Comparison of ENCODE assay signal across 22 cellular contexts in genomic region chr20:34744340-34744739, GRCh38. TPM values are rescaled to one million over a fixed set of nuclear protein-coding genes. Genes with fewer than 3 reads are reported as not detected.
DNase-seq lines count a peak whose midpoint lies in the region; ATAC-seq, FAIRE-seq and TF ChIP-seq lines count a peak whose summit lies in the region.
"Had no signal": no experiment of that assay in that cellular context is flagged by ENCODE, and none has a peak within 500 bp of the region (broad histone marks: within the 10 kb centered on the region; RNA-seq: fewer than 3 reads in every experiment).

No MANE protein-coding gene starts in this region.

- TF ChIP-seq EP300 in HepG2 (IDR thresholded peaks at IDR 0.05; ENCODE audit: low read depth in 2 of 2, low read length in 2 of 2) = no peak
- no peak for TF ChIP-seq EP300 in HepG2 (CRISPR knock-in tag; IDR thresholded peaks at IDR 0.05; ENCODE audit: borderline replicate concordance)
- no peak for TF ChIP-seq EP300 in K562 (IDR thresholded peaks at IDR 0.05; ENCODE audit: low read length)

- ATAC-seq in heart left ventricle = no peak
- ATAC-seq in right cardiac atrium = no peak
- no peak for ATAC-seq in HepG2
- no peak for ATAC-seq in right lobe of liver
- ATAC-seq in K562 = no peak
- no peak for ATAC-seq in gastrocnemius medialis
- ATAC-seq: CD8-positive, alpha-beta T cell had no signal

- TF ChIP-seq POLR2A in heart left ventricle (IDR thresholded peaks at IDR 0.05) (no peak), HepG2 (IDR thresholded peaks at IDR 0.05; ENCODE audit: insufficient read depth in 1 of 2, low read depth in 2 of 2, low read length in 2 of 2) (no peak), right lobe of liver (IDR thresholded peaks at IDR 0.05) (no peak), K562 (conservative IDR thresholded peaks at IDR 0.05) (no peak), gastrocnemius medialis (IDR thresholded peaks at IDR 0.05) (no peak)

- BruUV-seq in HepG2 (replicated peaks; lab: Mats Ljungman, UMichigan) (no TSS peak), K562 (replicated peaks; lab: Mats Ljungman, UMichigan) (no TSS peak)

- H3K4me3 ChIP-seq in heart left ventricle = no peak overlapping the region
- no peak overlapping the region for H3K4me3 ChIP-seq in right cardiac atrium (ENCODE audit: low read length)
- no peak overlapping the region for H3K4me3 ChIP-seq in HepG2 (replicated peaks in 1 of 3; ENCODE audit: insufficient read depth in 1 of 3, low read depth in 2 of 3, low read length in 3 of 3)
- H3K4me3 ChIP-seq in right lobe of liver = no peak overlapping the region
- no peak overlapping the region for H3K4me3 ChIP-seq in K562
- H3K4me3 ChIP-seq in gastrocnemius medialis = no peak overlapping the region
- H3K4me3 ChIP-seq: BLaER1 treated with 17β-estradiol and CSF1 and Interleukin-3, amounts not matched to agents 10 nM and 100 nM had no signal

- H2AFZ ChIP-seq in HepG2 (ENCODE audit: low read length) (no peak overlapping the region), K562 (ENCODE audit: low read depth, low read length) (no peak overlapping the region)

- H3K27me3 ChIP-seq in heart left ventricle (no peaks in the 10 kb centered on the region), right cardiac atrium (ENCODE audit: control insufficient read depth, insufficient read depth) (no peaks in the 10 kb centered on the region), HepG2 (ENCODE audit: control insufficient read depth in 1 of 2, insufficient read depth in 2 of 2, low read length in 2 of 2) (no peaks in the 10 kb centered on the region), right lobe of liver (no peaks in the 10 kb centered on the region), K562 (ENCODE audit: control insufficient read depth in 2 of 2, insufficient read depth in 2 of 2, low read length in 2 of 2) (no peaks in the 10 kb centered on the region), gastrocnemius medialis (no peaks in the 10 kb centered on the region)
- H3K27me3 ChIP-seq: BLaER1 treated with 17β-estradiol and CSF1 and Interleukin-3, amounts not matched to agents 10 nM and 100 nM had no signal

- intact Hi-C loops in heart left ventricle (cut with DNase I) = no loop called here
- intact Hi-C loops in right cardiac atrium (cut with DNase I) = loop anchor here in 1 of 4 donors (10.0 kb wide), 1 partner anchor 60 kb away; no protein-coding TSS in a partner anchor
- intact Hi-C loops in HepG2 (cut with micrococcal nuclease; ENCODE audit: unreplicated experiment) = no loop called here
- intact Hi-C loops in right lobe of liver (cut with DNase I) = no loop called here
- intact Hi-C loops in K562 (cut with micrococcal nuclease) = no loop called here
- intact Hi-C loops in gastrocnemius medialis (cut with DNase I; ENCODE audit: low total_unique reads) = no loop called here

- H4K20me1 ChIP-seq in HepG2 (ENCODE audit: insufficient read depth, low read length) (no peaks in the 10 kb centered on the region), K562 (replicated peaks; ENCODE audit: control insufficient read depth, insufficient read depth, low read length) (no peaks in the 10 kb centered on the region)

- H3K9me3 ChIP-seq in heart left ventricle (no peaks in the 10 kb centered on the region), right cardiac atrium (ENCODE audit: control insufficient read depth, low read length) (no peaks in the 10 kb centered on the region), HepG2 (ENCODE audit: low read length) (no peaks in the 10 kb centered on the region), right lobe of liver (no peaks in the 10 kb centered on the region), K562 (replicated peaks; ENCODE audit: control insufficient read depth, insufficient read depth, low read depth, low read length) (no peaks in the 10 kb centered on the region), gastrocnemius medialis (no peaks in the 10 kb centered on the region)
- H3K9me3 ChIP-seq: BLaER1 treated with 17β-estradiol and CSF1 and Interleukin-3, amounts not matched to agents 10 nM and 100 nM; Caco-2 had no signal

- H3K9me1 ChIP-seq in K562 (ENCODE audit: control insufficient read depth, insufficient read depth, low read length) = no peaks in the 10 kb centered on the region

- TF ChIP-seq CTCF in heart left ventricle (IDR thresholded peaks at IDR 0.05) (no peak), HepG2 (CRISPR knock-in tag; IDR thresholded peaks at IDR 0.05) (no peak), right lobe of liver (IDR thresholded peaks at IDR 0.05) (no peak), K562 (IDR thresholded peaks at IDR 0.05 in 2 of 3, conservative IDR thresholded peaks at IDR 0.05 in 1 of 3; ENCODE audit: insufficient read depth in 2 of 3, low read depth in 1 of 3, low read length in 3 of 3) (no peak), gastrocnemius medialis (IDR thresholded peaks at IDR 0.05 in 4 of 5, conservative IDR thresholded peaks at IDR 0.05 in 1 of 5) (no peak)

- POLR2A ChIA-PET in HepG2 (lab: Yijun Ruan, JAX) (no interaction called here), K562 (lab: Yijun Ruan, JAX) (interaction anchor here (0.8 kb wide), 1 partner anchor 11 kb away, joined by 3 read pairs; no protein-coding TSS in a partner anchor)

- H3K36me3 ChIP-seq in heart left ventricle = peaks cover 0 to 98% (median 89%) of the 10 kb centered on the region in 9 donors
- peaks cover 40 to 66% of the 10 kb centered on the region in 2 experiments for H3K36me3 ChIP-seq in HepG2 (replicated peaks in 1 of 2; ENCODE audit: control insufficient read depth in 1 of 2, insufficient read depth in 2 of 2, low read length in 2 of 2)
- peaks cover 0 to 54% (median 15%) of the 10 kb centered on the region in 4 donors for H3K36me3 ChIP-seq in right lobe of liver
- H3K36me3 ChIP-seq in K562 (ENCODE audit: control insufficient read depth, insufficient read depth, low read length) = peaks cover 69% of the 10 kb centered on the region; the same call in 2 of the 3 replicates
- H3K36me3 ChIP-seq in gastrocnemius medialis = peaks cover 0 to 85% of the 10 kb centered on the region in 2 donors

- FAIRE-seq in HepG2 (lab: Jason Lieb, UNC) (no peak), K562 (lab: Jason Lieb, UNC) (no peak)
- FAIRE-seq: D721Med, G401.6, GM12891, GM19239 had no signal

- in situ Hi-C loops in HepG2 (cut with HindIII; ENCODE audit: extremely low pct_ligation_motif_present, low pct_unique_long_range_greater_than_20kb) = no loop called here
- in situ Hi-C loops in K562 (cut with MboI) = no loop called here
- in situ Hi-C loops in gastrocnemius medialis (cut with MboI; ENCODE audit: low sequenced_read_pairs in 4 of 4) = no loop called here

- no peaks in the 10 kb centered on the region for H3K79me2 ChIP-seq in HepG2 (ENCODE audit: insufficient read depth, low read length)
- no peaks in the 10 kb centered on the region for H3K79me2 ChIP-seq in K562 (ENCODE audit: control insufficient read depth, insufficient read depth, low read length)

- TF ChIP-seq RAD21 in HepG2 (CRISPR knock-in tag; IDR thresholded peaks at IDR 0.05) (no peak), K562 (CRISPR knock-in tag; conservative IDR thresholded peaks at IDR 0.05 in 1 of 2, IDR thresholded peaks at IDR 0.05 in 1 of 2) (no peak)

- H3K4me2 ChIP-seq in HepG2 (ENCODE audit: low read depth, low read length) (no peak overlapping the region), K562 (ENCODE audit: insufficient read depth, low read length) (no peak overlapping the region)
- H3K4me2 ChIP-seq: BLaER1 treated with 17β-estradiol and CSF1 and Interleukin-3, amounts not matched to agents 10 nM and 100 nM had no signal

- WGBS in heart left ventricle, 4 donors = 80 to 85% (median 82%) methylated on average over 3 of the region's 3 CpGs
- 85% methylated on average over 3 of the region's 3 CpGs for WGBS in right cardiac atrium
- WGBS in HepG2 (ENCODE audit: low lambda C conversion rate) = 96% methylated on average over 3 of the region's 3 CpGs
- 84% methylated on average over 3 of the region's 3 CpGs for WGBS in right lobe of liver (ENCODE audit: insufficient coverage, low coverage, low lambda C conversion rate, missing lambda C conversion rate)
- 86% methylated on average over 3 of the region's 3 CpGs for WGBS in K562 (ENCODE audit: insufficient coverage, low coverage, missing lambda C conversion rate)

- DNase-seq in heart left ventricle (no peak), right cardiac atrium (no peak), HepG2 (ENCODE audit: low spot score) (no peak), right lobe of liver (no peak), K562 (ENCODE audit: extremely low read depth in 1 of 4, low spot score in 3 of 4) (no peak), gastrocnemius medialis (no peak)
- no peak for DNase-seq in activated CD4-positive, CD25-positive, alpha-beta regulatory T cell treated with anti-CD3 and anti-CD28 coated beads, Interleukin-2, amount 50 U/mL, for 72 hours
- DNase-seq: ACHN; AML-193; Caco-2; Calu3; CD4-positive, alpha-beta T cell; CD8-positive, alpha-beta T cell; DMS79 treated with DMSO at 0.1 percent for 48 hours; GF-D8 had no signal

- H3K9ac ChIP-seq in HepG2 (ENCODE audit: insufficient read depth, low read depth, low read length) = no peak overlapping the region
- H3K9ac ChIP-seq in K562 (ENCODE audit: insufficient read depth in 1 of 2, low read depth in 2 of 2, low read length in 2 of 2) = no peak overlapping the region
- H3K9ac ChIP-seq: BLaER1 treated with 17β-estradiol and CSF1 and Interleukin-3, amounts not matched to agents 10 nM and 100 nM had no signal

- H3K4me1 ChIP-seq in heart left ventricle (peaks cover 0 to 34% (median 9%) of the 10 kb centered on the region in 12 donors), right cardiac atrium (ENCODE audit: control insufficient read depth, insufficient read depth, low read length) (no peaks in the 10 kb centered on the region), HepG2 (ENCODE audit: insufficient read depth, low read length) (no peaks in the 10 kb centered on the region), right lobe of liver (no peaks in the 10 kb centered on the region), K562 (replicated peaks in 1 of 2; ENCODE audit: control insufficient read depth in 2 of 2, insufficient read depth in 2 of 2, low read length in 2 of 2) (no peaks in the 10 kb centered on the region), gastrocnemius medialis (no peaks in the 10 kb centered on the region)
- H3K4me1 ChIP-seq: BLaER1 treated with 17β-estradiol and CSF1 and Interleukin-3, amounts not matched to agents 10 nM and 100 nM; Caco-2 had no signal

- CTCF ChIA-PET in HepG2 (lab: Yijun Ruan, JAX; ENCODE audit: low intra/inter-chr PET ratio, low total read pairs) = no interaction called here
- CTCF ChIA-PET in K562 (lab: Yijun Ruan, JAX; ENCODE audit: low intra/inter-chr PET ratio) = interaction anchor here (0.5 to 0.7 kb wide), 3 partner anchors 32 to 300 kb away, joined by 3 to 4 read pairs (median 3); no protein-coding TSS in a partner anchor

- H3K27ac ChIP-seq in heart left ventricle (peak overlapping the region in 8 of 12 donors; percentile 24 to 74 (median 51)), right cardiac atrium (ENCODE audit: low read length) (no peak overlapping the region), HepG2 (ENCODE audit: extremely low read length, insufficient read depth, low read length) (no peak overlapping the region), right lobe of liver (no peak overlapping the region), K562 (ENCODE audit: extremely low read depth, low read depth, low read length) (no peak overlapping the region), gastrocnemius medialis (no peak overlapping the region)
- H3K27ac ChIP-seq: 22Rv1; BLaER1 treated with 17β-estradiol and CSF1 and Interleukin-3, amounts not matched to agents 10 nM and 100 nM; C4-2B had no signal

RNA-seq across cellular contexts. Expression of gene TP53INP2, which starts 40.2 kb away (rescaled TPM):
- total RNA-seq in heart left ventricle = 100 to 1,000 TPM in 5 of 9 donors, 10 to 100 TPM in 4; 70.4 to 176 (median 111) TPM
- polyA plus RNA-seq in heart left ventricle = 10 to 100 TPM; 54.6 to 93.7 TPM
- total RNA-seq in right cardiac atrium = 100 to 1,000 TPM in 2 of 4 donors, 10 to 100 TPM in 2; 72.7 to 133 (median 113) TPM
- polyA plus RNA-seq in right cardiac atrium = 72.0 TPM
- total RNA-seq in HepG2 (2016; rRNA removed; fragmentation: Illumina TruSeq; extraction: Trizol) = 5.2 and 10.1 TPM in 2 replicates
- 1.1 and 1.2 TPM in 2 replicates for total RNA-seq in HepG2 (2016; cell fraction: cytosol; rRNA removed; fragmentation: Illumina TruSeq; extraction: Trizol; ENCODE audit: low read depth)
- total RNA-seq in HepG2 (2016; cell fraction: insoluble cytoplasmic fraction; rRNA removed; fragmentation: Illumina TruSeq; extraction: Trizol) = 5.0 and 8.1 TPM in 2 replicates
- total RNA-seq in HepG2 (2016; cell fraction: membrane; rRNA removed; fragmentation: Illumina TruSeq; extraction: Trizol) = 7.4 and 7.6 TPM in 2 replicates
- 10.1 and 10.3 TPM in 2 replicates for total RNA-seq in HepG2 (2016; cell fraction: nucleus; rRNA removed; fragmentation: Illumina TruSeq; extraction: Trizol)
- 18.8 and 29.5 TPM in 2 replicates for polyA plus RNA-seq in HepG2 (2011; rRNA removed)
- 11.4 and 22.8 TPM in 2 replicates for polyA plus RNA-seq in HepG2 (2011; cell fraction: cytosol; rRNA removed)
- 46.3 and 62.2 TPM in 2 replicates for polyA plus RNA-seq in HepG2 (2011; cell fraction: nucleus; rRNA removed)
- 67.2 and 70.2 TPM in 2 replicates for polyA plus RNA-seq in HepG2 (2012)
- 1.7 and 2.0 TPM in 2 replicates for polyA plus RNA-seq in HepG2 (2016; cell fraction: cytosol; fragmentation: Illumina TruSeq; extraction: Trizol; ENCODE audit: low read depth)
- 20.8 and 28.1 TPM in 2 replicates for polyA plus RNA-seq in HepG2 (2016; cell fraction: insoluble cytoplasmic fraction; fragmentation: Illumina TruSeq; extraction: Trizol; ENCODE audit: low read depth)
- 8.6 and 8.7 TPM in 2 replicates for polyA plus RNA-seq in HepG2 (2016; cell fraction: membrane; fragmentation: Illumina TruSeq; extraction: Trizol; ENCODE audit: low read depth)
- 28.2 and 29.8 TPM in 2 replicates for polyA plus RNA-seq in HepG2 (2016; cell fraction: nucleus; fragmentation: Illumina TruSeq; extraction: Trizol; ENCODE audit: insufficient read depth, low read depth)
- polyA minus RNA-seq in HepG2 (2011; rRNA and poly(A)+ RNA removed; ENCODE audit: low replicate concordance) = 2.6 and 22.7 TPM in 2 replicates
- 21.5 and 41.0 TPM in 2 replicates for polyA minus RNA-seq in HepG2 (2011; cell fraction: cytosol; rRNA and poly(A)+ RNA removed)
- polyA minus RNA-seq in HepG2 (2011; cell fraction: nucleus; rRNA and poly(A)+ RNA removed) = 19.1 and 30.5 TPM in 2 replicates
- 10 to 100 TPM in 4 of 6 experiments, 1 to 10 TPM in 2; 5.8 to 24.1 (median 12.7) TPM for total RNA-seq in right lobe of liver
- total RNA-seq in K562 (2011; cell fraction: chromatin; rRNA removed; ENCODE audit: low replicate concordance) = 3.4 and 4.9 TPM in 2 replicates
- 2.6 and 3.3 TPM in 2 replicates for total RNA-seq in K562 (2011; cell fraction: nucleolus; rRNA removed)
- 5.6 and 10.4 TPM in 2 replicates for total RNA-seq in K562 (2011; cell fraction: nucleoplasm; rRNA removed)
- total RNA-seq in K562 (2014; rRNA removed) = 0.94 and 1.3 TPM in 2 replicates
- 0.62 and 0.93 TPM in 2 replicates for total RNA-seq in K562 (2014; rRNA removed; fragmentation: Illumina TruSeq; extraction: Trizol)
- 0.43 and 0.64 TPM in 2 replicates for total RNA-seq in K562 (2015; rRNA removed; fragmentation: Illumina TruSeq; extraction: Trizol)
- 3.6 and 4.2 TPM in 2 replicates for total RNA-seq in K562 (2021)
- polyA plus RNA-seq in K562 (2011; rRNA removed) = 1.5 and 2.2 TPM in 2 replicates
- 1.7 and 2.3 TPM in 2 replicates for polyA plus RNA-seq in K562 (2011; cell fraction: cytosol; rRNA removed)
- 4.1 and 6.3 TPM in 2 replicates for polyA plus RNA-seq in K562 (2011; cell fraction: nucleus; rRNA removed)
- 5.1 and 5.8 TPM in 2 replicates for polyA plus RNA-seq in K562 (2012)
- polyA plus RNA-seq in K562 (2014; fragmentation: Illumina TruSeq; extraction: Trizol) = 5.0 and 5.5 TPM in 2 replicates
- 1 to 10 TPM; 1.0 to 1.1 TPM for polyA plus RNA-seq in K562 (2014; fragmentation: Nextera tagmentation; extraction: Ambion mirVana)
- 1.4 and 2.1 TPM in 2 replicates for polyA plus RNA-seq in K562 (2014; rRNA removed)
- polyA minus RNA-seq in K562 (2011; rRNA and poly(A)+ RNA removed) = 1.4 TPM in 2 replicates
- 1.8 and 1.9 TPM in 2 replicates for polyA minus RNA-seq in K562 (2011; cell fraction: cytosol; rRNA and poly(A)+ RNA removed)
- 1.1 and 1.5 TPM in 2 replicates for polyA minus RNA-seq in K562 (2011; cell fraction: nucleus; rRNA and poly(A)+ RNA removed)
- 10 to 100 TPM in 2 of 4 donors, 1 to 10 TPM in 2; 2.9 to 26.7 (median 11.1) TPM for total RNA-seq in gastrocnemius medialis

Comparison
In these comparisons a context has a peak if more than half of its experiments do, and no peak if none do; other contexts are left out.
1. H3K27ac ChIP-seq: peak in heart left ventricle (8 of 12); none in right cardiac atrium (single experiment), HepG2 (single experiment), right lobe of liver (0 of 3), K562 (single experiment) and gastrocnemius medialis (0 of 4).